In the genomic region with DNA sequence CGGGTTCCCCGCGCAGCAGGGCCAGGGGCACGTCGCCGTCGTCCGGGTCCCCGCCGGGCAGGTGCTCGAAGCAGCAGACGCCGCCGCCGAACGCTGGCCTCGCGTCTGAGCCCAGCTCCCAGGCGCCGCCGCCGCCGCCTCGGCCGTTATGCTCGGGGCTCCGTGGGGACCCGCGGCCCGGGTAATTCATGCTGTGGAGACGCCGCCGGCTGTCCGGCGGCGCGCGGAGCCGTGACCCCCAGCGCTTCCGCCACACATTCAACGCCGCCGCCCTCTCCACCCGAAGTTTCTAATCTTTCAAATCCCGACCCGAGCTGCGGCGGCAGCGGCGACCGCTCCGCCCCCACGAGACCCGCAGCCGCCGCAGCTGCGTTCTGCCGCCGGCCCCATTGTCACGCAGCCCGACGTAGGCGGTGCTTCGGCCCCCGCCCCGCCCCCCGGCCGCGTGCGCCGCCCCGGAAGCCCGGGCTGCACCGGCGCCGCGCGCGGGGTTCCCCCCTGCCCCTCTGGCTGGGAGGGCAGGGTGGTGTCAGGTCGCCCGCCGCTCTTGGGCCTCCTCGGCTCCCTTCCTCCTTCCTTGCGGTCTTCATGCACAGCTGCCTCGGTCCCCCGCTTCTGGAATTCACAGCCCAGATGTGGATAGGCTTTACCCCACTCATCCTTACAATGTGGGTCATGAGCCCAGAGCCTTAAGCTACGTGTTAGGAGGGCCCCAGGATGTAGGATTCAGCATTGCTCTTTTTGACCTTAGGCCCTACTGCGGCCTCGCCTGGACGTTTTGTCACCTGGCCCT, we compare ENCODE assay signal across 1 cellular context.
TF ChIP-seq lines count a peak whose summit lies in the region.

DDHD1 (minus strand) TSS at position 415 of the 793 bp plus-strand sequence; CDS start at position 190, 225 bp downstream.

TF ChIP-seq in HEK293, 187 proteins besides CTCF, POLR2A, EP300 and RAD21 (continued from another document):
- TF ChIP-seq, protein P1, sequence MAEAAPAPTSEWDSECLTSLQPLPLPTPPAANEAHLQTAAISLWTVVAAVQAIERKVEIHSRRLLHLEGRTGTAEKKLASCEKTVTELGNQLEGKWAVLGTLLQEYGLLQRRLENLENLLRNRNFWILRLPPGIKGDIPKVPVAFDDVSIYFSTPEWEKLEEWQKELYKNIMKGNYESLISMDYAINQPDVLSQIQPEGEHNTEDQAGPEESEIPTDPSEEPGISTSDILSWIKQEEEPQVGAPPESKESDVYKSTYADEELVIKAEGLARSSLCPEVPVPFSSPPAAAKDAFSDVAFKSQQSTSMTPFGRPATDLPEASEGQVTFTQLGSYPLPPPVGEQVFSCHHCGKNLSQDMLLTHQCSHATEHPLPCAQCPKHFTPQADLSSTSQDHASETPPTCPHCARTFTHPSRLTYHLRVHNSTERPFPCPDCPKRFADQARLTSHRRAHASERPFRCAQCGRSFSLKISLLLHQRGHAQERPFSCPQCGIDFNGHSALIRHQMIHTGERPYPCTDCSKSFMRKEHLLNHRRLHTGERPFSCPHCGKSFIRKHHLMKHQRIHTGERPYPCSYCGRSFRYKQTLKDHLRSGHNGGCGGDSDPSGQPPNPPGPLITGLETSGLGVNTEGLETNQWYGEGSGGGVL (tag by site-specific recombination; IDR thresholded peaks at IDR 0.05): peak; percentile 4; the same call in 1 of the 2 replicates
- TF ChIP-seq ZNF610 (tag by site-specific recombination; IDR thresholded peaks at IDR 0.05; ENCODE audit: borderline replicate concordance) (no peak), ZNF544 (tag by site-specific recombination; IDR thresholded peaks at IDR 0.05) (no peak), ZNF585B (tag by site-specific recombination; IDR thresholded peaks at IDR 0.05) (peak; percentile 74), ZBTB20 (tag by site-specific recombination; IDR thresholded peaks at IDR 0.05) (peak; percentile 92), ZSCAN30 (tag by site-specific recombination; IDR thresholded peaks at IDR 0.05) (0 out of 2 replicates have a peak, but pooled peaks have one; percentile 33), SALL2 (tag by site-specific recombination; IDR thresholded peaks at IDR 0.05; ENCODE audit: borderline replicate concordance) (no peak), SP2 (tag by site-specific recombination; IDR thresholded peaks at IDR 0.05) (peak; percentile 47), KLF10 (tag by site-specific recombination; IDR thresholded peaks at IDR 0.05) (0 out of 2 replicates have a peak, but pooled peaks have one; percentile 32), KLF9 (tag by site-specific recombination; IDR thresholded peaks at IDR 0.05; ENCODE audit: low read depth) (peak; percentile 10; the same call in 1 of the 2 replicates), ZIC2 (tag by site-specific recombination; IDR thresholded peaks at IDR 0.05) (0 out of 2 replicates have a peak, but pooled peaks have one; percentile 1), ZEB2 (tag by site-specific recombination; IDR thresholded peaks at IDR 0.05) (0 out of 2 replicates have a peak, but pooled peaks have one; percentile 21), PBX3 (CRISPR knock-in tag; IDR thresholded peaks at IDR 0.05) (0 out of 2 replicates have a peak, but pooled peaks have one; percentile 34), FEZF1 (tag by site-specific recombination; IDR thresholded peaks at IDR 0.05) (peak; percentile 37; the same call in 1 of the 2 replicates), ZNF561 (tag by site-specific recombination; IDR thresholded peaks at IDR 0.05; ENCODE audit: borderline replicate concordance) (peak; percentile 30; the same call in 1 of the 2 replicates), ZBTB11 (tag by site-specific recombination; conservative IDR thresholded peaks at IDR 0.05; ENCODE audit: low read depth) (peak; percentile 72), ZNF24 (tag by site-specific recombination; IDR thresholded peaks at IDR 0.05) (no peak), ZBTB48 (tag by site-specific recombination; IDR thresholded peaks at IDR 0.05) (no peak)
- TF ChIP-seq, protein P2, sequence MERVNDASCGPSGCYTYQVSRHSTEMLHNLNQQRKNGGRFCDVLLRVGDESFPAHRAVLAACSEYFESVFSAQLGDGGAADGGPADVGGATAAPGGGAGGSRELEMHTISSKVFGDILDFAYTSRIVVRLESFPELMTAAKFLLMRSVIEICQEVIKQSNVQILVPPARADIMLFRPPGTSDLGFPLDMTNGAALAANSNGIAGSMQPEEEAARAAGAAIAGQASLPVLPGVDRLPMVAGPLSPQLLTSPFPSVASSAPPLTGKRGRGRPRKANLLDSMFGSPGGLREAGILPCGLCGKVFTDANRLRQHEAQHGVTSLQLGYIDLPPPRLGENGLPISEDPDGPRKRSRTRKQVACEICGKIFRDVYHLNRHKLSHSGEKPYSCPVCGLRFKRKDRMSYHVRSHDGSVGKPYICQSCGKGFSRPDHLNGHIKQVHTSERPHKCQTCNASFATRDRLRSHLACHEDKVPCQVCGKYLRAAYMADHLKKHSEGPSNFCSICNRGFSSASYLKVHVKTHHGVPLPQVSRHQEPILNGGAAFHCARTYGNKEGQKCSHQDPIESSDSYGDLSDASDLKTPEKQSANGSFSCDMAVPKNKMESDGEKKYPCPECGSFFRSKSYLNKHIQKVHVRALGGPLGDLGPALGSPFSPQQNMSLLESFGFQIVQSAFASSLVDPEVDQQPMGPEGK (tag by site-specific recombination; IDR thresholded peaks at IDR 0.05): peak; percentile 41; the same call in 1 of the 2 replicates
- TF ChIP-seq, protein P3, sequence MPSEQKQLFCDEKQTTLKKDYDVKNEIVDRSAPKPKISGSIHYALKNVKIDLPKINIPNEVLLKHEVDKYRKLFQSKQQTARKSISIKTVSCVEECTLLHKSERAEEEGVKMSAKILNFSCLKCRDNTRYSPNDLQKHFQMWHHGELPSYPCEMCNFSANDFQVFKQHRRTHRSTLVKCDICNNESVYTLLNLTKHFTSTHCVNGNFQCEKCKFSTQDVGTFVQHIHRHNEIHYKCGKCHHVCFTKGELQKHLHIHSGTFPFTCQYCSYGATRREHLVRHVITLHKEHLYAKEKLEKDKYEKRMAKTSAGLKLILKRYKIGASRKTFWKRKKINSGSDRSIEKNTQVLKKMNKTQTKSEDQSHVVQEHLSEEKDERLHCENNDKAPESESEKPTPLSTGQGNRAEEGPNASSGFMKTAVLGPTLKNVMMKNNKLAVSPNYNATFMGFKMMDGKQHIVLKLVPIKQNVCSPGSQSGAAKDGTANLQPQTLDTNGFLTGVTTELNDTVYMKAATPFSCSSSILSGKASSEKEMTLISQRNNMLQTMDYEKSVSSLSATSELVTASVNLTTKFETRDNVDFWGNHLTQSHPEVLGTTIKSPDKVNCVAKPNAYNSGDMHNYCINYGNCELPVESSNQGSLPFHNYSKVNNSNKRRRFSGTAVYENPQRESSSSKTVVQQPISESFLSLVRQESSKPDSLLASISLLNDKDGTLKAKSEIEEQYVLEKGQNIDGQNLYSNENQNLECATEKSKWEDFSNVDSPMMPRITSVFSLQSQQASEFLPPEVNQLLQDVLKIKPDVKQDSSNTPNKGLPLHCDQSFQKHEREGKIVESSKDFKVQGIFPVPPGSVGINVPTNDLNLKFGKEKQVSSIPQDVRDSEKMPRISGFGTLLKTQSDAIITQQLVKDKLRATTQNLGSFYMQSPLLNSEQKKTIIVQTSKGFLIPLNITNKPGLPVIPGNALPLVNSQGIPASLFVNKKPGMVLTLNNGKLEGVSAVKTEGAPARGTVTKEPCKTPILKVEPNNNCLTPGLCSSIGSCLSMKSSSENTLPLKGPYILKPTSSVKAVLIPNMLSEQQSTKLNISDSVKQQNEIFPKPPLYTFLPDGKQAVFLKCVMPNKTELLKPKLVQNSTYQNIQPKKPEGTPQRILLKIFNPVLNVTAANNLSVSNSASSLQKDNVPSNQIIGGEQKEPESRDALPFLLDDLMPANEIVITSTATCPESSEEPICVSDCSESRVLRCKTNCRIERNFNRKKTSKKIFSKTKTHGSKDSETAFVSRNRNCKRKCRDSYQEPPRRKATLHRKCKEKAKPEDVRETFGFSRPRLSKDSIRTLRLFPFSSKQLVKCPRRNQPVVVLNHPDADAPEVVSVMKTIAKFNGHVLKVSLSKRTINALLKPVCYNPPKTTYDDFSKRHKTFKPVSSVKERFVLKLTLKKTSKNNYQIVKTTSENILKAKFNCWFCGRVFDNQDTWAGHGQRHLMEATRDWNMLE (tag by site-specific recombination; conservative IDR thresholded peaks at IDR 0.05; ENCODE audit: low read depth): peak; percentile 54; the same call in 1 of the 2 replicates
- TF ChIP-seq, protein P4, sequence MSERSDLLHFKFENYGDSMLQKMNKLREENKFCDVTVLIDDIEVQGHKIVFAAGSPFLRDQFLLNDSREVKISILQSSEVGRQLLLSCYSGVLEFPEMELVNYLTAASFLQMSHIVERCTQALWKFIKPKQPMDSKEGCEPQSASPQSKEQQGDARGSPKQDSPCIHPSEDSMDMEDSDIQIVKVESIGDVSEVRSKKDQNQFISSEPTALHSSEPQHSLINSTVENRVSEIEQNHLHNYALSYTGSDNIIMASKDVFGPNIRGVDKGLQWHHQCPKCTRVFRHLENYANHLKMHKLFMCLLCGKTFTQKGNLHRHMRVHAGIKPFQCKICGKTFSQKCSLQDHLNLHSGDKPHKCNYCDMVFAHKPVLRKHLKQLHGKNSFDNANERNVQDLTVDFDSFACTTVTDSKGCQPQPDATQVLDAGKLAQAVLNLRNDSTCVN (tag by site-specific recombination; optimal IDR thresholded peaks at IDR 0.05): peak; percentile 49
